Comparison of ENCODE assay signal across 1 cellular context in the genomic region with DNA sequence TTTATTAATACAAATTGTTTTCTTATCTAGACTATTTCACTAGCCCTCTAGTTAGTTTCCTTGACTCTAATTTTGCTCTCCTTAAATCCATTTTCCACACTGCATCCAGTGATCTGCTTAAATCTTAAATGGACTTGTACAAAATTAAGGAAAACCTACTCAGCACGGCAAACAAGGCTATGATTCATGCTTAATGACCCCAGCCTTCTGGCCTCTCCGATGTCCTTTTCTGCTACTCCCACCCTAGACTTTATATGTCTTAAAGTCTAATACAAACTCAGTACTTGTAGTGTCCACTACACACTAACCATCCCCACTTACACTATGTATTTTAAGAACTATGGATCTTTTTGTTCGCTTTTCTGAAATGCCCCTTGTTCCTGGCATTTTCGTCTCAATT.
A peak's percentile ranks its signal among the peaks of the same experiment; 100 is the strongest.
TF ChIP-seq lines count a peak whose summit lies in the region.

No MANE protein-coding gene starts in this region.

TF ChIP-seq in K562, 482 proteins besides CTCF, POLR2A, EP300 and RAD21 (continued from another document):
- peak; percentile 63; the same call in 1 of the 2 replicates for TF ChIP-seq JUND (IDR thresholded peaks at IDR 0.05; ENCODE audit: borderline replicate concordance, low read depth, low read length)
- no peak; the same call in 2 of the 3 replicates for TF ChIP-seq JUND (tag; IDR thresholded peaks at IDR 0.05; ENCODE audit: borderline replicate concordance, low read depth, low read length)
- TF ChIP-seq ZNF12 (CRISPR knock-in tag; IDR thresholded peaks at IDR 0.05) = no peak
- TF ChIP-seq ZBTB7A (IDR thresholded peaks at IDR 0.05; ENCODE audit: borderline replicate concordance, control insufficient read depth, low read depth, low read length) = no peak
